Comparison of ENCODE assay signal across 1 cellular context in the genomic region with DNA sequence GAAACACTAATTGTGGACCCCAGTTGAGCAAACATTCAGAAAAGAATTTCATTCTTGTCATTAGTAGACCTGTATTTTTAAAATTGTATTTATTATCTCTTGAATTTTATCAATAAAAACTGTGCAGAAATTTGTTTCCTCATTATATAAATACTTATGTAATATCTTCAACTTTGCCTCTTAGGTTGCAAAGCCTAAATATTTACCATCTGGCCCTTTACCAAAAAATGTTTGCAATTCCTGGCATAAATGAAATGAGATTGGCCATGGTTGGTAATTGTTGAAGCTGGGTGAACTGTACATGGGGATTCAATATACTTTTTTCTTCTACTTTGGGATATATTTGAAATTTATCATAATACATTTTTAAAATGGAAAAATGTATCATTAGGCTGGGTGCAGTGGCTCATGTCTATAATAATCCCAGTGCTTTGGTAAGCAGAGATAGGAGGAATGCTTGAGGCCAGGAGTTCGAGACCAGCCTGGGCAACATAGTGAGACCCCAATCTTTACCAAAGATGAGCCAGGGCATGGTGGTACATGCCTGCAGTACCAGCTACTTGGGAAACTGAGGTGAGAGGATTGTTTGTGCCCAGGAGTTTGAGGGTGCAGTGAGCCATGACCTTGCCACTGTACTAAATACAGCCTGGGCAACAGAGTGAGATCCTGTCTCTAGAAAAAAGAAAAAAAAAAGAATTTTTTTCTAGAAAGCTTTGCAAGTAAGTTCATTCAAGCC.
A peak's percentile ranks its signal among the peaks of the same experiment; 100 is the strongest.
TF ChIP-seq lines count a peak whose summit lies in the region.

No MANE protein-coding gene starts in this region.

TF ChIP-seq in HepG2, 621 proteins besides CTCF, POLR2A, EP300 and RAD21 (continued from another document):
- 0 out of 2 replicates have a peak, but pooled peaks have one; percentile 15 for TF ChIP-seq CEBPB (IDR thresholded peaks at IDR 0.05; ENCODE audit: borderline replicate concordance, low read depth, low read length)
- no peak for TF ChIP-seq MLLT10 (CRISPR knock-in tag; IDR thresholded peaks at IDR 0.05)
TF ChIP-seq in HepG2: peak in this region for 9.
